ENCODE assay signal across 8 cellular contexts in the genomic region with DNA sequence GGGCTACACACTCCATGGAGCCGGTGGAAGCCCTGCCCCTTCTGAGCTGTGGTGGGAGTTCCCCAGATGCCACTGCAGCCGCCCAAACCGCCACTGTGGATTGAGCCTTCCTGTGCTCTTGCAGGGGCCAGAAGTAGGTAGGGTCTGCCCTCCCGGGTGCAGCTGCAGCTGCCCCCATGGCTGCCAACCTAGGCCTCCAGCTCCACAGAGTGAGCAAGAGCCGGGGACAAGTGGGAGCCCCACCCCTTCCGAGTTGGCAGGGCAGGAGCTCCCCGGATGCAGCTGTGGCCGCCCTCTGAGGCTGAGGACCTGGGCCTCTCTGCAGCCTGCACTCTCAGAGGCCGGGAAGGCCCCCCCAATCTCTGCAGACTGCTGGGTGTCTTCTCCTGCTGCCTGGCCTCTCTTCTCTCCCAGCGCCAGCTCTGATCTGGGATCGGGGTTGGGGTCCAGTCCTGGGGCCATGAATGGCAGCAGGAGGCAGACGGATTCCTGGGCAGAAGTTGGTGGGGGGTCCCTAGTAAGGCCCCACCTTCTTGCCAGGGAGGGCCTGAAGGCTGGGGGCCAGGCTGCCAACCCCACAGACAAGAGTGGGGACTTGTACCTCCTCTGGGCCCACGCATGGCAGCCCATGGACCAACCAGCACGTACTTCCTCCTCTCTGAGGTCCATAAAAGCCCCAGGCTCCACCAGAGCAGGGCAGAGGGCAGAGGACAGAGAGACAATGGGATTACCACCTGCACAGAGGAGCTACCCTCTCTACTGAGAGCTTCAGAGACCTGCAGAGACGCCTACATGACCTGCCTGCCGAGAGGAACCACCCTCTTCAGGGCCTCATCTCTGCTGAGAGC. TPM values are rescaled to one million over a fixed set of nuclear protein-coding genes. Genes with fewer than 3 reads are reported as not detected.
DNase-seq lines count a peak whose midpoint lies in the region; ATAC-seq and TF ChIP-seq lines count a peak whose summit lies in the region.

No MANE protein-coding gene starts in this region.

- no peaks in the 10 kb centered on the region for H3K36me3 Mint-ChIP-seq in activated naive CD4-positive, alpha-beta T cell treated with anti-CD3 and anti-CD28 coated beads, Interleukin-2, amount 10 ng/mL, durations not matched to agents 7 days and 5 days

- DNase-seq in RWPE2 (ENCODE audit: low spot score) (no peak), RPMI8226 (no peak), HCEC 1CT (no peak), mucosa of gallbladder (ENCODE audit: low spot score) (no peak)
- DNase-seq in activated naive CD4-positive, alpha-beta T cell treated with anti-CD3 and anti-CD28 coated beads, Interleukin-2, amount 10 ng/mL, durations not matched to agents 7 days and 5 days = peak; percentile 78
- peak; percentile 20 to 37 for DNase-seq in stimulated activated CD4-positive, alpha-beta T cell treated with anti-CD3 and anti-CD28 coated beads, Interleukin-12 subunit alpha, Interleukin-12 subunit beta, amount 100 ng/mL, for 24 hours (ENCODE audit: low read depth in 2 of 2)

- peak overlapping the region; percentile 31 for H3K27ac ChIP-seq in RWPE2 (ENCODE audit: poor library complexity, severe bottlenecking)

- ATAC-seq in RWPE2 (ENCODE audit: low read depth) (peak; percentile 20; the same call in 1 of the 3 replicates), GM19467 (IDR thresholded peaks at IDR 0.05; ENCODE audit: unreplicated experiment) (no peak)

- H3K4me3 ChIP-seq in RWPE2 (ENCODE audit: severe bottlenecking) = no peak overlapping the region

- peak overlapping the region; percentile 54 for H3K4me3 Mint-ChIP-seq in activated naive CD4-positive, alpha-beta T cell treated with anti-CD3 and anti-CD28 coated beads, Interleukin-2, amount 10 ng/mL, durations not matched to agents 7 days and 5 days

- H3K4me1 Mint-ChIP-seq in activated naive CD4-positive, alpha-beta T cell treated with anti-CD3 and anti-CD28 coated beads, Interleukin-2, amount 10 ng/mL, durations not matched to agents 7 days and 5 days = peaks cover 53% of the 10 kb centered on the region

- no peaks in the 10 kb centered on the region for H3K27me3 ChIP-seq in RWPE2 (ENCODE audit: insufficient read depth, poor library complexity, severe bottlenecking)

- CTCF ChIA-PET in activated naive CD4-positive, alpha-beta T cell treated with anti-CD3 and anti-CD28 coated beads, Interleukin-2, amount 10 ng/mL, durations not matched to agents 7 days and 5 days (lab: Charles Lee) = interaction anchor here (0.7 to 4.7 kb wide), 8 partner anchors 16 to 69 kb away, joined by 3 to 32 read pairs (median 8); a partner anchor contains a TSS

- peak; percentile 51 for TF ChIP-seq POLR2A in GM15510 (IDR thresholded peaks at IDR 0.05; ENCODE audit: borderline replicate concordance, extremely low read depth, insufficient read length)

- no peaks in the 10 kb centered on the region for H3K36me3 ChIP-seq in RWPE2 (ENCODE audit: low read depth)

- peak overlapping the region; percentile 90 for H3K27ac Mint-ChIP-seq in activated naive CD4-positive, alpha-beta T cell treated with anti-CD3 and anti-CD28 coated beads, Interleukin-2, amount 10 ng/mL, durations not matched to agents 7 days and 5 days

- H3K4me1 ChIP-seq in RWPE2 (ENCODE audit: insufficient read depth, poor library complexity, severe bottlenecking) = no peaks in the 10 kb centered on the region

- no peaks in the 10 kb centered on the region for H3K9me3 ChIP-seq in RWPE2 (ENCODE audit: severe bottlenecking)

- TF ChIP-seq CTCF in RWPE2 (IDR thresholded peaks at IDR 0.05; ENCODE audit: poor library complexity, severe bottlenecking) = no peak

- H3K9me3 Mint-ChIP-seq in activated naive CD4-positive, alpha-beta T cell treated with anti-CD3 and anti-CD28 coated beads, Interleukin-2, amount 10 ng/mL, durations not matched to agents 7 days and 5 days = no peaks in the 10 kb centered on the region

- H3K27me3 Mint-ChIP-seq in activated naive CD4-positive, alpha-beta T cell treated with anti-CD3 and anti-CD28 coated beads, Interleukin-2, amount 10 ng/mL, durations not matched to agents 7 days and 5 days = peaks cover 10% of the 10 kb centered on the region

RNA-seq across cellular contexts. Expression of a gene that starts 28.9 kb away (rescaled TPM):
- 125 TPM for total RNA-seq in mucosa of gallbladder

RNA-seq across cellular contexts. Expression of a gene that starts 33.3 kb away (rescaled TPM):
- 105 TPM for total RNA-seq in mucosa of gallbladder

RNA-seq across cellular contexts. Expression of a gene that starts 39.1 kb away (rescaled TPM):
- 60.1 TPM for total RNA-seq in mucosa of gallbladder

Comparison
In these comparisons a context has a peak if more than half of its experiments do, and no peak if none do; other contexts are left out.
1. DNase-seq: peak in activated naive CD4-positive, alpha-beta T cell treated with anti-CD3 and anti-CD28 coated beads, Interleukin-2, amount 10 ng/mL, durations not matched to agents 7 days and 5 days (single experiment) and stimulated activated CD4-positive, alpha-beta T cell treated with anti-CD3 and anti-CD28 coated beads, Interleukin-12 subunit alpha, Interleukin-12 subunit beta, amount 100 ng/mL, for 24 hours (2 of 2); none in RWPE2 (single experiment), RPMI8226 (single experiment), HCEC 1CT (single experiment) and mucosa of gallbladder (single experiment).